ENCODE assay signal across 8 cellular contexts in the genomic region with DNA sequence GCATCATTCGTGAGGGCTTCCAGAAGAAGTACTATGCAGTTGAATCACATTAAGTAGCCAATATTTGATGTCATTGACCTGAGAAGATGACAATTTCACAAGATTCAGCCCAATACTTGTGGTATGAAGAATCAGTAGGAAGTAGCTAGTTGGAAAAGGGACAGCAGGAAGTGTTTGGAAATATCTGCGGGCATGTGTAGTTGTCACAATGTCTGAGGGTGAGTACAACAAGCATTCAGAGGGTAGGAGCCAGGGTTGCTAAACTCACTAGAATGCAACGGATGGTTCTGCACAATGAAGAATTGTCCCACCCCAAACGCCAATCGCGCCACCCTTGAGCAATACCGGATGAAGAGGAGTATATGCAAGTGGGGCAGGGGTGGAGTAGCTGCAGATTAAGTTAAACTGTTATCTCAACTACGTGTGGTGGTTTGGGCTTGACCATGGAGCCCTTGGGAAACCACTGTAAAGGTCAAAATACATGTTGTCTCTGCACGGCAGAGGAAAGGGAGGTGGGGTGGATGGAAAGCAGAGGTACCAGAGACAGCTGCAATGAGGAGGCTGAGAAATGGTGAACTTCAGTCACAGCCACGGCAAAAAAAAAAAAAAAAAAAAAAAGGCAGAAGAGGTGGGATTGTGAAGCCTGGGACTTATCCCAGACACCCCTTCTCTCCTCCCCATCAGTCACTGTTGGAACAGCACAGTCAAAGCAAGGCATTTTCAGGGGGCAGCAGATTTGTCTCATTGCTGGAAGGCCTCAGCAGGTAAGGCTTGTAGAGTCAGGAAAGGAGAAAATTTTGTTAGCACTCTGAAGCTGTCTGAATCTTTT. TPM values are rescaled to one million over a fixed set of nuclear protein-coding genes. Genes with fewer than 3 reads are reported as not detected.
DNase-seq lines count a peak whose midpoint lies in the region; ATAC-seq and TF ChIP-seq lines count a peak whose summit lies in the region.

No MANE protein-coding gene starts in this region.

- peaks cover 5% of the 10 kb centered on the region; the same call in 1 of the 2 replicates for H3K36me3 Mint-ChIP-seq in HFFc6 (ENCODE audit: low read depth)

- peak overlapping the region; percentile 46 for H3K4me3 Mint-ChIP-seq in HFFc6

- H3K27me3 Mint-ChIP-seq in HFFc6 (ENCODE audit: insufficient read depth) = peaks cover 8% of the 10 kb centered on the region; the same call in 1 of the 2 replicates

- TF ChIP-seq CTCF in HFFc6 (IDR thresholded peaks at IDR 0.05) = no peak
- TF ChIP-seq CTCF in fibroblast of pulmonary artery (IDR thresholded peaks at IDR 0.05; ENCODE audit: low read length, missing control alignments) = no peak
- TF ChIP-seq CTCF in sigmoid colon (IDR thresholded peaks at IDR 0.05) = no peak
- TF ChIP-seq CTCF in prostate gland (IDR thresholded peaks at IDR 0.05) = no peak

- H3K4me3 ChIP-seq in fibroblast of pulmonary artery (replicated peaks; ENCODE audit: low read depth, low read length) = no peak overlapping the region
- H3K4me3 ChIP-seq in sigmoid colon = no peak overlapping the region
- H3K4me3 ChIP-seq in prostate gland = no peak overlapping the region

- 72 to 78% methylated on average over 10 of the region's 10 CpGs for WGBS in sigmoid colon, 2 donors
- WGBS in prostate gland = 76% methylated on average over 10 of the region's 10 CpGs

- intact Hi-C loops in sigmoid colon (cut with DNase I) (no loop called here), prostate gland (cut with DNase I) (no loop called here)

- peak in 1 of 4 donors; percentile 13 for TF ChIP-seq EP300 in sigmoid colon (IDR thresholded peaks at IDR 0.05)

- TF ChIP-seq POLR2A in sigmoid colon (IDR thresholded peaks at IDR 0.05) (no peak), prostate gland (IDR thresholded peaks at IDR 0.05) (no peak)

- H3K4me1 ChIP-seq in sigmoid colon (peaks cover 0 to 10% (median 8%) of the 10 kb centered on the region in 4 donors), prostate gland (replicated peaks) (no peaks in the 10 kb centered on the region)

- H3K4me1 Mint-ChIP-seq in HFFc6 (ENCODE audit: low read depth) = peaks cover 37% of the 10 kb centered on the region

- no peaks in the 10 kb centered on the region for H3K9me3 ChIP-seq in sigmoid colon
- no peaks in the 10 kb centered on the region for H3K9me3 ChIP-seq in prostate gland

- no peak for DNase-seq in HFFc6
- peak; percentile 99 for DNase-seq in SIG-M5 (lab: John Stamatoyannopoulos, UW)
- peak; percentile 100 for DNase-seq in fibroblast of pulmonary artery (ENCODE audit: low read depth)
- peak; percentile 79 for DNase-seq in sigmoid colon
- no peak for DNase-seq in DMS 273 treated with DMSO at 0.1 percent for 48 hours (lab: John Stamatoyannopoulos, UW)
- DNase-seq in GM03348 (ENCODE audit: low spot score) = no peak
- DNase-seq in prostate gland (ENCODE audit: low spot score) = no peak

- H3K9me3 Mint-ChIP-seq in HFFc6 = no peaks in the 10 kb centered on the region

- no peak for ATAC-seq in GM21619 (IDR thresholded peaks at IDR 0.05; ENCODE audit: unreplicated experiment)

- H3K27me3 ChIP-seq in sigmoid colon = no peaks in the 10 kb centered on the region
- H3K27me3 ChIP-seq in prostate gland (replicated peaks; ENCODE audit: insufficient read depth) = no peaks in the 10 kb centered on the region

- peak overlapping the region in 2 of 4 donors; percentile 65 to 73 for H3K27ac ChIP-seq in sigmoid colon
- no peak overlapping the region for H3K27ac ChIP-seq in prostate gland

- H3K27ac Mint-ChIP-seq in HFFc6 = peak overlapping the region; percentile 94

- no peaks in the 10 kb centered on the region for H3K36me3 ChIP-seq in sigmoid colon
- no peaks in the 10 kb centered on the region for H3K36me3 ChIP-seq in prostate gland

RNA-seq across cellular contexts. Expression of a gene that starts 5.1 kb away (rescaled TPM):
- not detected for total RNA-seq in HFFc6 (2021; fragmentation: NEBNext Ultra II Directional; extraction: Animal tissue kit (Norgen Biotek cat#: 25700))
- total RNA-seq in sigmoid colon (10 to 100 TPM in 1 of 4 donors, 1 to 10 TPM in 1, not detected in 2; 6.4 to 11.4 TPM), prostate gland (1 to 10 TPM in 1 of 2 donors, not detected in 1; 1.6 TPM)
- 100 to 1,000 TPM in 1 of 3 donors, 10 to 100 TPM in 2; 15.6 to 255 (median 61.3) TPM for polyA plus RNA-seq in sigmoid colon

RNA-seq across cellular contexts. Expression of a gene that starts 52.6 kb away (rescaled TPM):
- under 1 TPM in 4 of 6 experiments, not detected in 2; 0.12 to 0.39 (median 0.20) TPM for total RNA-seq in HFFc6 (2021; fragmentation: NEBNext Ultra II Directional; extraction: Animal tissue kit (Norgen Biotek cat#: 25700))
- total RNA-seq in sigmoid colon (not detected), prostate gland (1 to 10 TPM in 1 of 2 donors, not detected in 1; 3.0 TPM)
- polyA plus RNA-seq in sigmoid colon = under 1 TPM in 1 of 3 donors, not detected in 2; 0.06 TPM

Comparison
In these comparisons a context has a peak if more than half of its experiments do, and no peak if none do; other contexts are left out.
1. DNase-seq: peak in SIG-M5 (single experiment), fibroblast of pulmonary artery (single experiment) and sigmoid colon (single experiment); none in HFFc6 (single experiment), DMS 273 treated with DMSO at 0.1 percent for 48 hours (single experiment), GM03348 (single experiment) and prostate gland (single experiment).